In the genomic region with DNA sequence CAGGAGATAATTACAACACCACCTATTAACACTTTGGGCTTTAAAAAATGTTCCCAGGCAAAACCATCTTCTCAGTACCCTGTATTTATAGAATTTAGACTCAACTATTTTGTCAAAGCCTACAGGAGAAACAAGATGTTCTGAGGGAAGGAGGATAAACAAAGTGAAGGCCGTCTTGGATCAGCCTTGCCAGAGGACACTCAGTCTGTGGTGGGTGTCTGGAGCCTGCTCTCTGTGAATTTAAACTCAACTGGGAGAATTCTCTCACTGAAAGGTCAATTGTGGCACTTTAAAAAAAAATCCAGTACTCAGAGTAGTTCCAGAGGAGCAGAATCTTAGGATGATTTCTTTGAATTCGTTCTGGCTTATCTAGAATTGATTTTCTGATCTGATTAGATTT, we compare ENCODE assay signal across 8 cellular contexts.
"Had no signal": no experiment of that assay in that cellular context is flagged by ENCODE, and none has a peak within 500 bp of the region (broad histone marks: within the 10 kb centered on the region; RNA-seq: fewer than 3 reads in every experiment).

No MANE protein-coding gene starts in this region.

- H3K36me3 ChIP-seq: HAP-1 had no signal

- H3K27ac ChIP-seq: GM23248 had no signal

- H3K9me3 ChIP-seq: HAP-1 had no signal

- ATAC-seq: HCT116, K562 had no signal

- DNase-seq: GM23248, GOT3, H7, HFFc6, IMR-90 had no signal

- H3K4me3 ChIP-seq: GM23248, HAP-1, K562 had no signal

- H3K4me1 ChIP-seq: HAP-1 had no signal
